In genomic region chr22:28896611-28897010, GRCh38 we compare ENCODE assay signal across 1 cellular context.
TF ChIP-seq lines count a peak whose summit lies in the region.

No MANE protein-coding gene starts in this region.

TF ChIP-seq in HepG2, 621 proteins besides CTCF, POLR2A, EP300 and RAD21:
- TF ChIP-seq AGO2 (optimal IDR thresholded peaks at IDR 0.05; ENCODE audit: low read depth, low read length), result peak; percentile 0
- no peak for TF ChIP-seq ZNF24 (IDR thresholded peaks at IDR 0.05)
